ENCODE assay signal across 17 cellular contexts in genomic region chr3:186053954-186054353, GRCh38. TPM values are rescaled to one million over a fixed set of nuclear protein-coding genes. Genes with fewer than 3 reads are reported as not detected.
DNase-seq lines count a peak whose midpoint lies in the region; TF ChIP-seq lines count a peak whose summit lies in the region.
"Had no signal": no experiment of that assay in that cellular context is flagged by ENCODE, and none has a peak within 500 bp of the region (broad histone marks: within the 10 kb centered on the region; RNA-seq: fewer than 3 reads in every experiment).

No MANE protein-coding gene starts in this region.

- H3K27ac ChIP-seq in fibroblast of lung (ENCODE audit: insufficient read depth, low read length), result no peak overlapping the region
- H3K27ac ChIP-seq in endodermal cell (ENCODE audit: low read depth, low read length), result no peak overlapping the region
- H3K27ac ChIP-seq: cardiac muscle cell, heart right ventricle, uterus had no signal

- no peaks in the 10 kb centered on the region for H4K20me1 ChIP-seq in fibroblast of lung (ENCODE audit: control insufficient read depth, extremely low read depth, insufficient read depth, low read length)

- H3K4me2 ChIP-seq in fibroblast of lung (ENCODE audit: extremely low read depth, insufficient read depth, low read length), result no peak overlapping the region

- no peak overlapping the region for H3K4me3 ChIP-seq in fibroblast of lung (replicated peaks in 1 of 4; ENCODE audit: control extremely low read depth in 1 of 4, insufficient read depth in 1 of 4, low read depth in 3 of 4, low read length in 4 of 4)
- H3K4me3 ChIP-seq in endodermal cell (ENCODE audit: low read length), result no peak overlapping the region
- H3K4me3 ChIP-seq: cardiac muscle cell, heart right ventricle, uterus had no signal

- peak; percentile 89 for DNase-seq in DMS 273 (lab: John Stamatoyannopoulos, UW; ENCODE audit: unreplicated experiment)
- peak; percentile 56 to 88 for DNase-seq in NCI-H524 (lab: John Stamatoyannopoulos, UW)
- peak; percentile 51 to 57 for DNase-seq in fibroblast of lung (ENCODE audit: low read depth in 2 of 2)
- DNase-seq in non-pigmented ciliary epithelial cell (ENCODE audit: low read depth), result peak; percentile 28
- DNase-seq in NCI-H748 treated with DMSO at 0.1 percent for 48 hours (lab: John Stamatoyannopoulos, UW), result no peak
- no peak for DNase-seq in HuH-7 (ENCODE audit: low spot score)
- DNase-seq in ecto neural progenitor cell (ENCODE audit: low spot score), result no peak
- no peak for DNase-seq in endodermal cell
- DNase-seq: activated gamma-delta T cell treated with Interleukin-2 at 50 U/mL for 16 hours; CD8-positive, alpha-beta T cell; heart right ventricle; left ventricle myocardium superior; natural killer cell; NCI-H1694; stimulated activated naive CD4-positive, alpha-beta T cell; uterus had no signal

- 86% methylated on average over 7 of the region's 7 CpGs for WGBS in endodermal cell (ENCODE audit: insufficient coverage in 1 of 2, insufficient read length in 1 of 2), 2 experiments

- H3K27me3 Mint-ChIP-seq in endodermal cell (ENCODE audit: insufficient read depth), result no peaks in the 10 kb centered on the region

- H3K9ac ChIP-seq in fibroblast of lung (ENCODE audit: insufficient read depth, low read length), result no peak overlapping the region
- H3K9ac ChIP-seq in endodermal cell (ENCODE audit: extremely low read depth, low read length, poor library complexity, severe bottlenecking), result no peak overlapping the region

- no peaks in the 10 kb centered on the region for H3K4me1 Mint-ChIP-seq in endodermal cell
- H3K4me1 Mint-ChIP-seq: natural killer cell had no signal

- H2AFZ ChIP-seq in fibroblast of lung (ENCODE audit: low read length), result no peak overlapping the region

- no peaks in the 10 kb centered on the region for H3K9me3 Mint-ChIP-seq in endodermal cell
- H3K9me3 Mint-ChIP-seq: CD8-positive, alpha-beta T cell; natural killer cell had no signal

- no peak overlapping the region for H3K4me3 Mint-ChIP-seq in endodermal cell
- H3K4me3 Mint-ChIP-seq: CD8-positive, alpha-beta T cell; natural killer cell had no signal

- TF ChIP-seq CTCF in fibroblast of lung (conservative IDR thresholded peaks at IDR 0.05 in 1 of 2, IDR thresholded peaks at IDR 0.05 in 1 of 2; ENCODE audit: low read depth in 1 of 2, low read length in 2 of 2) (no peak), endodermal cell (conservative IDR thresholded peaks at IDR 0.05) (no peak)

- H3K36me3 Mint-ChIP-seq in endodermal cell (ENCODE audit: low read depth), result peaks cover 85% of the 10 kb centered on the region
- H3K36me3 Mint-ChIP-seq: CD8-positive, alpha-beta T cell; natural killer cell had no signal

- H3K9me3 ChIP-seq in fibroblast of lung (ENCODE audit: control insufficient read depth, insufficient read depth, low read depth, low read length) (no peaks in the 10 kb centered on the region), endodermal cell (ENCODE audit: control insufficient read depth, low read length) (no peaks in the 10 kb centered on the region)
- H3K9me3 ChIP-seq: heart right ventricle, uterus had no signal

- no peak overlapping the region for H3K27ac Mint-ChIP-seq in endodermal cell
- H3K27ac Mint-ChIP-seq: CD8-positive, alpha-beta T cell; natural killer cell had no signal

- H3K27me3 ChIP-seq in fibroblast of lung (ENCODE audit: control insufficient read depth, insufficient read depth, low read length) (no peaks in the 10 kb centered on the region), endodermal cell (ENCODE audit: control insufficient read depth, insufficient read depth, low read length, poor library complexity, severe bottlenecking) (no peaks in the 10 kb centered on the region)
- H3K27me3 ChIP-seq: cardiac muscle cell, heart right ventricle, uterus had no signal

- H3K36me3 ChIP-seq in fibroblast of lung (ENCODE audit: control insufficient read depth, insufficient read depth, low read length) (peaks cover 8% of the 10 kb centered on the region), endodermal cell (ENCODE audit: control insufficient read depth, insufficient read depth, low read length) (peaks cover 72% of the 10 kb centered on the region)
- H3K36me3 ChIP-seq: cardiac muscle cell, uterus had no signal

- no peaks in the 10 kb centered on the region for H3K79me2 ChIP-seq in fibroblast of lung (ENCODE audit: control insufficient read depth, insufficient read depth, low read length)

- H3K4me1 ChIP-seq in fibroblast of lung (ENCODE audit: control insufficient read depth, extremely low read depth, insufficient read depth, low read length) (peaks cover 3% of the 10 kb centered on the region), endodermal cell (ENCODE audit: control insufficient read depth, insufficient read depth, low read length) (no peaks in the 10 kb centered on the region)
- H3K4me1 ChIP-seq: heart right ventricle, uterus had no signal

RNA-seq across cellular contexts. Expression of gene ETV5, which starts 54.9 kb away (rescaled TPM):
- total RNA-seq in fibroblast of lung (15.4 and 24.9 TPM in 2 replicates), endodermal cell (10 to 100 TPM; 56.4 to 84.1 TPM)
- polyA plus RNA-seq in fibroblast of lung, result 23.1 and 43.1 TPM in 2 replicates
- 20.2 and 36.0 TPM in 2 replicates for polyA plus RNA-seq in fibroblast of lung (2012)
- polyA minus RNA-seq in fibroblast of lung (ENCODE audit: low replicate concordance), result 86.0 and 122 TPM in 2 replicates
- 35.3 TPM for polyA plus RNA-seq in endodermal cell (2013, experiment 1 of 2)
- polyA plus RNA-seq in endodermal cell (2013, experiment 2 of 2), result 36.0 TPM

Comparison
In these comparisons a context has a peak if more than half of its experiments do, and no peak if none do; other contexts are left out.
1. DNase-seq: peak in DMS 273 (single experiment), NCI-H524 (2 of 2), fibroblast of lung (2 of 2) and non-pigmented ciliary epithelial cell (single experiment); none in NCI-H748 treated with DMSO at 0.1 percent for 48 hours (single experiment), HuH-7 (single experiment), ecto neural progenitor cell (single experiment) and endodermal cell (single experiment).